8 cellular contexts compared by ENCODE assay signal in the genomic region with DNA sequence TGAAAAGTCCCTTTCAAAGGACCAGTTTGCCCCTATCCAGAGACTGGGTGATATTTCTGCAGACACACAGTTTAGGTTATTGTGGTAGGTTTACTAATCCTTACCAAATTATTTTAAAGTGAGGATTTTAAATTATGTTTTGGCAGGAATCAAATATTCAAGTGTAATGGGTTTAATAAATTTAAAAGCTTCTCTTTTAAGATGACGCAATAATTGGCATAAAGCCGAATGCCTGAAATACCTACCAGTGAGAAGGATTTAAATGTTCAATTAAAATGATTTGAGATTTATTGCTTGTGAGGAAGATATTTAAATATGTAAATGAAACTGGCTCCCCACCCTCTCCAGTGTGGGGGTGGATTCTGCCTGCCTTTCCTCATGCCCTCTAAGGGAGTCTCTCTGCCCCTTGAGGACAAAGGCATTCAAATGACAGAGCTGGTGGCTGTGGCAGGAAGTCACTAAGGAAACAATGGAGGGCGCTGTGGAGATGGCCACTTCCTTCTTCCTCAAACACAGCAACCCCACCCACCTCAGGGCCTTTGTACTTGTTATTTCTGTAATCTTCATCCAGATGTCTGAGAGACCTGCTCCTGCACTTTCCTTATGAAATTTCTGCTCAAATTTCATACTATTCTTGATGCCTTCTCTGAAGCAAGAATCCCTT.
A peak's percentile ranks its signal among the peaks of the same experiment; 100 is the strongest.
DNase-seq lines count a peak whose midpoint lies in the region; ATAC-seq and TF ChIP-seq lines count a peak whose summit lies in the region.

No MANE protein-coding gene starts in this region.

- DNase-seq in GM10248 (ENCODE audit: extremely low spot score) (no peak), NCI-H2029 treated with DMSO at 0.1 percent for 48 hours (lab: John Stamatoyannopoulos, UW) (peak; percentile 73), iPS DF 19.7 (ENCODE audit: low read depth, low spot score) (peak; percentile 35), DMS79 (lab: John Stamatoyannopoulos, UW) (no peak)
- DNase-seq in activated T-cell treated with anti-CD3 and anti-CD28 coated beads, Interleukin-2, amount 50 U/mL, for 1 hour: peak; percentile 27

- CTCF ChIA-PET in GM10248 (lab: Yijun Ruan, JAX): interaction anchor here (1.0 to 4.2 kb wide), 8 partner anchors 9 to 165 kb away, joined by 3 to 19 read pairs (median 4); no protein-coding TSS in a partner anchor

- no peak for ATAC-seq in HG02623 (IDR thresholded peaks at IDR 0.05; ENCODE audit: unreplicated experiment)
- no peak for ATAC-seq in HG02571 (IDR thresholded peaks at IDR 0.05; ENCODE audit: unreplicated experiment)
- no peak for ATAC-seq in GM18498 (IDR thresholded peaks at IDR 0.05; ENCODE audit: unreplicated experiment)

- TF ChIP-seq CTCF in GM10248 (IDR thresholded peaks at IDR 0.05; ENCODE audit: control extremely low read depth, extremely low read depth, low read depth, missing control alignments): peak; percentile 32

- POLR2A ChIA-PET in GM10248 (lab: Yijun Ruan, JAX): no interaction called here

Comparison
In these comparisons a context has a peak if more than half of its experiments do, and no peak if none do; other contexts are left out.
1. DNase-seq: peak in NCI-H2029 treated with DMSO at 0.1 percent for 48 hours (single experiment), activated T-cell treated with anti-CD3 and anti-CD28 coated beads, Interleukin-2, amount 50 U/mL, for 1 hour (single experiment) and iPS DF 19.7 (single experiment); none in GM10248 (single experiment) and DMS79 (single experiment).